Comparison of ENCODE assay signal across 8 cellular contexts in the genomic region with DNA sequence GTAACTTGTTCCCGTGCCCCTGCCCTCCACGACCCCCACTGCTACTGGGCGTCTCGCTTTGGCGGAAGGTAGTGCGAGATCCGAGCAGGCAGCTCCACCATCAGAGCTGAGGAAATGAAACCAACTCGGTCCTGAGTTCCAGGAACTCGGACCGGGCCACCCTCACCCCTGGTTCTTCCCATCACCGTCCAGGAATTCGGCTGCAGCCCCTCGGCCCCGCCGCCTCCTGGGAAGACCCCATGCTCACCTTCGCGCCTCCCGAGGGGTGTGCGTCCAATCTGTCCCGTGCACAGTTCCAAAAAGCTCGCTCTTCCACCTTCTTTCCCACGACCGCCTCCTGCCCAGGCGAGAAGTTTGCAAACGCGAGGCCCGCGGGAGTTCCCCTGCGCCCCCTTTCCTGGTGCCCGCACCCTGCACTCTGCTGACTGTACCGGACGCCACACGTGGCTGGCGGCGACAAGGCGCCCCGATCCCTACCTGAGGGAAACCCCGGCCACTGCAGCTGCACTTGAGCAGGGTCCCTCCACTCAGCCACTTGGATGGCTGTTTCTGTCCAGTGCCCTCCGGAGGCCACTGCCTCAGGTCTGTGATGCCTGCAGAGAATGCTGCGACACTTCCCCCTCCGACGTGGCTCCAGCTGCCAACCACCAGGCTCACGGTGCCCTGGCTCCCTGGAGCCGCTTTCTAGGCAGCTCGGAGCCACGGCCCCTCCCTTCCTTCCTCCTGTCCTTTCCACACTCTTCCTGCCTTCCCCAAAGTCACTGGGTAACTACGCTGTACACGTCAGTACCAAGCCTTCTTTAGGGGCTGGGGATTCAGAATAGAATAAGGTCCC. TPM values are rescaled to one million over a fixed set of nuclear protein-coding genes. Genes with fewer than 3 reads are reported as not detected.
DNase-seq lines count a peak whose midpoint lies in the region; ATAC-seq and TF ChIP-seq lines count a peak whose summit lies in the region.

TSS of gene MLKL (minus strand) at position 657 of the 835 bp plus-strand sequence. CDS start 5,105 bp downstream, outside the sequence.

- H3K4me3 ChIP-seq in MG63 (peak within 1 kb of the TSS; percentile 65), colonic mucosa (peak within 1 kb of the TSS; percentile 85), lung (peak within 1 kb of the TSS; percentile 77)

- peak within 1 kb of the TSS; percentile 71 to 98 for H3K9ac ChIP-seq in colonic mucosa (ENCODE audit: low read depth in 2 of 2, low read length in 2 of 2)

- H3K36me3 ChIP-seq in MG63 (peaks cover 2% of the 10 kb centered on the region; the same call in 1 of the 2 replicates), colonic mucosa (no peaks in the 10 kb centered on the region), lung (ENCODE audit: control insufficient read depth in 2 of 2, insufficient read depth in 2 of 2, low read length in 2 of 2) (no peaks in the 10 kb centered on the region)

- DNase-seq in GDM1 (lab: John Stamatoyannopoulos, UW) (peak; percentile 66), MG63 (peak; percentile 58), colonic mucosa (peak; percentile 69), lung (ENCODE audit: low spot score) (peak; percentile 72), NCI-H1436 (lab: John Stamatoyannopoulos, UW) (no peak)
- DNase-seq in activated CD4-positive, alpha-beta T cell treated with anti-CD3 and anti-CD28 coated beads for 24 hours (ENCODE audit: low read depth in 2 of 2): peak; percentile 31 to 38
- DNase-seq in stimulated activated CD8-positive, alpha-beta memory T cell treated with anti-CD3 and anti-CD28 coated beads, Interleukin-15, amount 100 ng/mL, for 4 hours (ENCODE audit: low read depth in 2 of 2): peak; percentile 41 to 58

- TF ChIP-seq CTCF in colonic mucosa (IDR thresholded peaks at IDR 0.05) (no peak), lung (IDR thresholded peaks at IDR 0.05; ENCODE audit: control extremely low read depth, extremely low read depth) (no peak)

- H3K9me3 ChIP-seq in MG63 (no peaks in the 10 kb centered on the region), colonic mucosa (no peaks in the 10 kb centered on the region), lung (ENCODE audit: control insufficient read depth in 2 of 2, insufficient read depth in 1 of 2, low read length in 1 of 2) (no peaks in the 10 kb centered on the region)

- ATAC-seq in GM21737 (IDR thresholded peaks at IDR 0.05; ENCODE audit: unreplicated experiment) (peak; percentile 45), lung (ENCODE audit: insufficient read depth, low FRiP score) (peak; percentile 71)

- H3K27ac ChIP-seq in colonic mucosa (peak within 1 kb of the TSS; percentile 93), lung (ENCODE audit: low read depth in 1 of 2, low read length in 1 of 2) (peak within 1 kb of the TSS; percentile 74 to 96)

- H3K4me1 ChIP-seq in colonic mucosa (no peaks in the 10 kb centered on the region), lung (ENCODE audit: control insufficient read depth in 2 of 2, insufficient read depth in 2 of 2, low read length in 2 of 2) (peaks cover 0 to 3% of the 10 kb centered on the region in 2 donors)

- intact Hi-C loops in colonic mucosa (cut with DNase I): no loop called here

- WGBS in lung, 2 donors: 0 to 1% methylated on average over 48 of the region's 48 CpGs

- H3K27me3 ChIP-seq in MG63 (no peaks in the 10 kb centered on the region), colonic mucosa (no peaks in the 10 kb centered on the region), lung (ENCODE audit: control insufficient read depth, insufficient read depth) (no peaks in the 10 kb centered on the region)

RNA-seq across cellular contexts. Expression of gene MLKL, which starts in this region (rescaled TPM):
- 2.8 and 8.3 TPM in 2 replicates for total RNA-seq in MG63 (2014; rRNA removed; shearing (Covaris generic); ENCODE audit: low replicate concordance)
- total RNA-seq in colonic mucosa (10 to 100 TPM; 13.9 to 25.1 TPM), lung (10 to 100 TPM; 13.1 to 27.6 TPM)
- polyA plus RNA-seq in lung: 10 to 100 TPM; 17.4 to 32.1 TPM
